In genomic region chr5:80201763-80202162, GRCh38 we compare ENCODE assay signal across 7 cellular contexts. TPM values are rescaled to one million over a fixed set of nuclear protein-coding genes. Genes with fewer than 3 reads are reported as not detected.
DNase-seq lines count a peak whose midpoint lies in the region; ATAC-seq and TF ChIP-seq lines count a peak whose summit lies in the region.
"Not testable (repeated sequence)": the region's sequence is repeated elsewhere in the genome, so short reads cannot be mapped to it uniquely, and the experiment has no call there.

No MANE protein-coding gene starts in this region.

- not testable (repeated sequence) for H3K9me3 ChIP-seq in CD8-positive, alpha-beta T cell (ENCODE audit: low read length); Karpas-422 (ENCODE audit: low read length)

- intact Hi-C loops in CD8-positive, alpha-beta T cell (cut with DNase I, micrococcal nuclease); activated CD4-positive, alpha-beta T cell treated with anti-CD3 and anti-CD28 coated beads for 36 hours (cut with DNase I, micrococcal nuclease): not testable (repeated sequence)

- not testable (repeated sequence) for H2AFZ ChIP-seq in Karpas-422 (ENCODE audit: low read length)

- H3K9me3 Mint-ChIP-seq in CD8-positive, alpha-beta T cell; activated CD4-positive, alpha-beta T cell treated with anti-CD3 and anti-CD28 coated beads for 36 hours (ENCODE audit: low read depth); activated T-cell treated with anti-CD3 and anti-CD28 coated beads, Interleukin-2, amount 50 U/mL, for 72 hours; activated naive CD4-positive, alpha-beta T cell treated with anti-CD3 and anti-CD28 coated beads, Interleukin-2, amount 50 U/mL, for 72 hours; naive thymus-derived CD8-positive, alpha-beta T cell: not testable (repeated sequence)

- peaks cover 74% of the 10 kb centered on the region for H3K4me1 ChIP-seq in CD8-positive, alpha-beta T cell (ENCODE audit: insufficient read depth, low read length)
- H3K4me1 ChIP-seq in Karpas-422 (ENCODE audit: low read length), result not testable (repeated sequence)

- H3K4me3 ChIP-seq in CD8-positive, alpha-beta T cell (ENCODE audit: low read depth, low read length); Karpas-422 (ENCODE audit: low read length): not testable (repeated sequence)

- not testable (repeated sequence) for DNase-seq in CD8-positive, alpha-beta T cell; activated CD4-positive, alpha-beta T cell treated with anti-CD3 and anti-CD28 coated beads for 36 hours; activated T-cell treated with anti-CD3 and anti-CD28 coated beads, Interleukin-2, amount 50 U/mL, for 72 hours; activated naive CD4-positive, alpha-beta T cell treated with anti-CD3 and anti-CD28 coated beads, Interleukin-2, amount 50 U/mL, for 72 hours (ENCODE audit: low spot score in 2 of 2); naive thymus-derived CD8-positive, alpha-beta T cell
- DNase-seq in Karpas-422, result peak; percentile 10

- not testable (repeated sequence) for H3K27me3 Mint-ChIP-seq in CD8-positive, alpha-beta T cell (ENCODE audit: low read depth); activated CD4-positive, alpha-beta T cell treated with anti-CD3 and anti-CD28 coated beads for 36 hours; activated T-cell treated with anti-CD3 and anti-CD28 coated beads, Interleukin-2, amount 50 U/mL, for 72 hours (ENCODE audit: low read depth); naive thymus-derived CD8-positive, alpha-beta T cell

- H3K4me1 Mint-ChIP-seq in CD8-positive, alpha-beta T cell (ENCODE audit: low read depth), result peaks cover 85% of the 10 kb centered on the region
- peaks cover 63% of the 10 kb centered on the region for H3K4me1 Mint-ChIP-seq in activated CD4-positive, alpha-beta T cell treated with anti-CD3 and anti-CD28 coated beads for 36 hours
- peaks cover 78% of the 10 kb centered on the region for H3K4me1 Mint-ChIP-seq in activated T-cell treated with anti-CD3 and anti-CD28 coated beads, Interleukin-2, amount 50 U/mL, for 72 hours (ENCODE audit: low read depth)
- H3K4me1 Mint-ChIP-seq in naive thymus-derived CD8-positive, alpha-beta T cell, result peaks cover 44 to 94% (median 88%) of the 10 kb centered on the region in 4 donors

- not testable (repeated sequence) for H3K4me2 ChIP-seq in Karpas-422 (ENCODE audit: low read depth, low read length, poor library complexity, severe bottlenecking)

- ATAC-seq in CD8-positive, alpha-beta T cell; activated CD4-positive, alpha-beta T cell treated with anti-CD3 and anti-CD28 coated beads for 36 hours; activated T-cell treated with anti-CD3 and anti-CD28 coated beads, Interleukin-2, amount 50 U/mL, for 72 hours (replicated peaks in 1 of 2); activated naive CD4-positive, alpha-beta T cell treated with anti-CD3 and anti-CD28 coated beads, Interleukin-2, amount 50 U/mL, for 72 hours; naive thymus-derived CD8-positive, alpha-beta T cell: not testable (repeated sequence)

- H3K27me3 ChIP-seq in CD8-positive, alpha-beta T cell (ENCODE audit: insufficient read depth, low read length); Karpas-422 (ENCODE audit: low read length): not testable (repeated sequence)

- CTCF ChIA-PET in CD8-positive, alpha-beta T cell (lab: Charles Lee), result interaction anchor here (1.2 to 1.7 kb wide), 2 partner anchors 9 to 73 kb away, joined by 3 to 6 read pairs; no protein-coding TSS in a partner anchor
- CTCF ChIA-PET in activated CD4-positive, alpha-beta T cell treated with anti-CD3 and anti-CD28 coated beads for 36 hours (lab: Charles Lee), result interaction anchor here (0.5 kb wide), 1 partner anchor 558 kb away, joined by 4 read pairs; no protein-coding TSS in a partner anchor

- TF ChIP-seq CTCF in CD8-positive, alpha-beta T cell (IDR thresholded peaks at IDR 0.05), result not testable (repeated sequence)

- not testable (repeated sequence) for H3K79me2 ChIP-seq in Karpas-422 (ENCODE audit: low read length)

- peak overlapping the region; percentile 74 for H3K27ac Mint-ChIP-seq in CD8-positive, alpha-beta T cell
- peak overlapping the region; percentile 3 for H3K27ac Mint-ChIP-seq in activated CD4-positive, alpha-beta T cell treated with anti-CD3 and anti-CD28 coated beads for 36 hours
- peak overlapping the region; percentile 60 for H3K27ac Mint-ChIP-seq in activated T-cell treated with anti-CD3 and anti-CD28 coated beads, Interleukin-2, amount 50 U/mL, for 72 hours
- peak overlapping the region; percentile 22 to 81 for H3K27ac Mint-ChIP-seq in activated naive CD4-positive, alpha-beta T cell treated with anti-CD3 and anti-CD28 coated beads, Interleukin-2, amount 50 U/mL, for 72 hours
- peak overlapping the region; percentile 76 to 99 (median 88) for H3K27ac Mint-ChIP-seq in naive thymus-derived CD8-positive, alpha-beta T cell

- peaks cover 22% of the 10 kb centered on the region for H3K36me3 ChIP-seq in CD8-positive, alpha-beta T cell (ENCODE audit: insufficient read depth, low read length)
- not testable (repeated sequence) for H3K36me3 ChIP-seq in Karpas-422 (ENCODE audit: insufficient read depth, low read length)

- H4K20me1 ChIP-seq in Karpas-422 (ENCODE audit: insufficient read depth, low read depth, low read length), result not testable (repeated sequence)

- POLR2A ChIA-PET in CD8-positive, alpha-beta T cell (lab: Charles Lee), result interaction anchor here (0.8 to 1.2 kb wide), 2 partner anchors 54 to 66 kb away, joined by 3 read pairs; partner anchors contain the start of gene SERINC5
- POLR2A ChIA-PET in activated CD4-positive, alpha-beta T cell treated with anti-CD3 and anti-CD28 coated beads for 36 hours (lab: Charles Lee), result not testable (repeated sequence)
- POLR2A ChIA-PET in naive thymus-derived CD8-positive, alpha-beta T cell (lab: Charles Lee), result interaction anchor here (1.1 to 7.3 kb wide), 3 partner anchors 9 to 95 kb away, joined by 3 to 87 read pairs (median 3); no protein-coding TSS in a partner anchor

- H3K27ac ChIP-seq in CD8-positive, alpha-beta T cell (ENCODE audit: low read depth, low read length); Karpas-422 (ENCODE audit: low read length): not testable (repeated sequence)
- peak overlapping the region; percentile 6 for H3K27ac ChIP-seq in cingulate gyrus (ENCODE audit: low read depth, low read length)

- not testable (repeated sequence) for H3K9me2 ChIP-seq in Karpas-422 (replicated peaks; ENCODE audit: insufficient read depth, low read length)

- H3K4me3 Mint-ChIP-seq in CD8-positive, alpha-beta T cell; activated CD4-positive, alpha-beta T cell treated with anti-CD3 and anti-CD28 coated beads for 36 hours; activated T-cell treated with anti-CD3 and anti-CD28 coated beads, Interleukin-2, amount 50 U/mL, for 72 hours: not testable (repeated sequence)
- H3K4me3 Mint-ChIP-seq in naive thymus-derived CD8-positive, alpha-beta T cell, result peak overlapping the region in 3 of 10 donors; percentile 11 to 43 (median 43)

- H3K36me3 Mint-ChIP-seq in CD8-positive, alpha-beta T cell, result peaks cover 72% of the 10 kb centered on the region
- peaks cover 35% of the 10 kb centered on the region for H3K36me3 Mint-ChIP-seq in activated CD4-positive, alpha-beta T cell treated with anti-CD3 and anti-CD28 coated beads for 36 hours (ENCODE audit: low read depth)
- H3K36me3 Mint-ChIP-seq in activated T-cell treated with anti-CD3 and anti-CD28 coated beads, Interleukin-2, amount 50 U/mL, for 72 hours (ENCODE audit: insufficient read depth in 2 of 2), result peaks cover 2 to 17% of the 10 kb centered on the region in 2 donors
- peaks cover 0 to 25% of the 10 kb centered on the region in 2 donors for H3K36me3 Mint-ChIP-seq in activated naive CD4-positive, alpha-beta T cell treated with anti-CD3 and anti-CD28 coated beads, Interleukin-2, amount 50 U/mL, for 72 hours
- H3K36me3 Mint-ChIP-seq in naive thymus-derived CD8-positive, alpha-beta T cell, result peaks cover 0 to 70% (median 22%) of the 10 kb centered on the region in 3 donors

- H3K9ac ChIP-seq in Karpas-422 (ENCODE audit: low read length), result not testable (repeated sequence)

RNA-seq across cellular contexts. Expression of gene SERINC5, which starts 54.1 kb away (rescaled TPM):
- total RNA-seq in CD8-positive, alpha-beta T cell, result 100 to 1,000 TPM; 112 to 117 TPM
- 2.6 and 4.4 TPM in 2 replicates for total RNA-seq in Karpas-422 (2014; rRNA removed; shearing (Covaris generic); ENCODE audit: low replicate concordance)
- 10 to 100 TPM; 28.1 to 36.0 TPM for total RNA-seq in activated CD4-positive, alpha-beta T cell treated with anti-CD3 and anti-CD28 coated beads for 36 hours
- 10 to 100 TPM; 41.1 to 48.3 TPM for total RNA-seq in activated T-cell treated with anti-CD3 and anti-CD28 coated beads, Interleukin-2, amount 50 U/mL, for 72 hours
- 10 to 100 TPM; 34.4 to 50.4 TPM for total RNA-seq in activated naive CD4-positive, alpha-beta T cell treated with anti-CD3 and anti-CD28 coated beads, Interleukin-2, amount 50 U/mL, for 72 hours
- 100 to 1,000 TPM; 182 to 186 TPM for total RNA-seq in naive thymus-derived CD8-positive, alpha-beta T cell
- 10 to 100 TPM; 21.8 to 30.6 (median 24.1) TPM for polyA plus RNA-seq in naive thymus-derived CD8-positive, alpha-beta T cell

Comparison
In these comparisons a context has a peak if more than half of its experiments do, and no peak if none do; other contexts are left out.
1. H3K27ac Mint-ChIP-seq: peak in every context shown above with its lines; median percentile 88 in naive thymus-derived CD8-positive, alpha-beta T cell; 74 in CD8-positive, alpha-beta T cell; 60 in activated T-cell treated with anti-CD3 and anti-CD28 coated beads, Interleukin-2, amount 50 U/mL, for 72 hours; 52 in activated naive CD4-positive, alpha-beta T cell treated with anti-CD3 and anti-CD28 coated beads, Interleukin-2, amount 50 U/mL, for 72 hours; 3 in activated CD4-positive, alpha-beta T cell treated with anti-CD3 and anti-CD28 coated beads for 36 hours.